Comparison of ENCODE assay signal across 8 cellular contexts in genomic region chr14:95519699-95520098, GRCh38. TPM values are rescaled to one million over a fixed set of nuclear protein-coding genes. Genes with fewer than 3 reads are reported as not detected.
DNase-seq lines count a peak whose midpoint lies in the region; ATAC-seq and TF ChIP-seq lines count a peak whose summit lies in the region.

No MANE protein-coding gene starts in this region.

- H2AFZ ChIP-seq in osteoblast (ENCODE audit: low read length): no peak overlapping the region

- H3K27me3 Mint-ChIP-seq in MCF 10A (ENCODE audit: insufficient read depth, unreplicated experiment): no peaks in the 10 kb centered on the region

- TF ChIP-seq CTCF in MCF 10A (IDR thresholded peaks at IDR 0.05; ENCODE audit: unreplicated experiment): no peak
- no peak for TF ChIP-seq CTCF in breast epithelium (IDR thresholded peaks at IDR 0.05)
- no peak for TF ChIP-seq CTCF in WI38 (IDR thresholded peaks at IDR 0.05; ENCODE audit: low read depth, low read length)
- TF ChIP-seq CTCF in osteoblast (IDR thresholded peaks at IDR 0.05; ENCODE audit: extremely low read depth, low read depth, low read length): no peak
- no peak for TF ChIP-seq CTCF in uterus (IDR thresholded peaks at IDR 0.05)
- no peak for TF ChIP-seq CTCF in GM13977 (IDR thresholded peaks at IDR 0.05; ENCODE audit: extremely low read depth, insufficient read depth, missing control alignments)

- TF ChIP-seq POLR2A in breast epithelium (IDR thresholded peaks at IDR 0.05) (no peak), uterus (IDR thresholded peaks at IDR 0.05) (no peak)

- no peaks in the 10 kb centered on the region for H3K9me3 Mint-ChIP-seq in MCF 10A (ENCODE audit: unreplicated experiment)

- H3K4me1 Mint-ChIP-seq in MCF 10A (ENCODE audit: insufficient read depth, unreplicated experiment): peaks cover 47% of the 10 kb centered on the region

- H4K20me1 ChIP-seq in osteoblast (ENCODE audit: insufficient read depth, low read length): no peaks in the 10 kb centered on the region

- no peaks in the 10 kb centered on the region for H3K36me3 Mint-ChIP-seq in MCF 10A (ENCODE audit: insufficient read depth, unreplicated experiment)

- H3K4me2 ChIP-seq in osteoblast (ENCODE audit: insufficient read depth, low read length): peak overlapping the region; percentile 71

- no peaks in the 10 kb centered on the region for H3K9me3 ChIP-seq in breast epithelium
- H3K9me3 ChIP-seq in osteoblast (ENCODE audit: low read depth, low read length): no peaks in the 10 kb centered on the region
- no peaks in the 10 kb centered on the region for H3K9me3 ChIP-seq in uterus

- peak; percentile 92 for DNase-seq in MCF 10A (ENCODE audit: unreplicated experiment)
- DNase-seq in breast epithelium (ENCODE audit: low spot score in 2 of 2): no peak
- DNase-seq in caudate nucleus (lab: John Stamatoyannopoulos, UW): peak in 1 of 61 donors; percentile 16
- peak; percentile 97 for DNase-seq in osteoblast (ENCODE audit: insufficient read length, low spot score, missing footprints)
- peak; percentile 74 to 79 for DNase-seq in uterus
- no peak for DNase-seq in GM13977 (ENCODE audit: low spot score)

- no peak for ATAC-seq in HG02610 (IDR thresholded peaks at IDR 0.05; ENCODE audit: unreplicated experiment)

- peaks cover 8% of the 10 kb centered on the region for H3K79me2 ChIP-seq in osteoblast (ENCODE audit: insufficient read depth, low read length)

- H3K4me1 ChIP-seq in breast epithelium (peaks cover 13 to 14% of the 10 kb centered on the region in 2 donors), osteoblast (ENCODE audit: insufficient read depth, low read length) (peaks cover 74% of the 10 kb centered on the region), uterus (peaks cover 0 to 9% of the 10 kb centered on the region in 2 donors)

- CTCF ChIA-PET in MCF 10A (lab: Yijun Ruan, JAX): interaction anchor here (0.6 to 2.2 kb wide), 3 partner anchors 68 to 77 kb away, joined by 3 to 7 read pairs (median 3); no protein-coding TSS in a partner anchor

- H3K36me3 ChIP-seq in breast epithelium: no peaks in the 10 kb centered on the region
- H3K36me3 ChIP-seq in osteoblast (ENCODE audit: insufficient read depth, low read length): no peaks in the 10 kb centered on the region
- no peaks in the 10 kb centered on the region for H3K36me3 ChIP-seq in uterus

- H3K27me3 ChIP-seq in breast epithelium (no peaks in the 10 kb centered on the region), osteoblast (ENCODE audit: insufficient read depth, low read length) (no peaks in the 10 kb centered on the region), uterus (no peaks in the 10 kb centered on the region)

- in situ Hi-C loops in GM13977 (cut with MboI; ENCODE audit: low pct_unique_long_range_greater_than_20kb, low sequenced_read_pairs, unreplicated experiment): loop anchor here (25.0 kb wide), 1 partner anchor 1557 kb away; no protein-coding TSS in a partner anchor

- BruUV-seq in MCF 10A (replicated peaks; lab: Mats Ljungman, UMichigan): no TSS peak

- H3K27ac ChIP-seq in breast epithelium (peak overlapping the region in 1 of 2 donors; percentile 93), caudate nucleus (ENCODE audit: low read depth, low read length) (peak overlapping the region; percentile 14), osteoblast (ENCODE audit: low read depth, low read length) (peak overlapping the region; percentile 71), uterus (peak overlapping the region; percentile 40 to 43)

- H3K4me3 ChIP-seq in breast epithelium (no peak overlapping the region), WI38 (ENCODE audit: low read depth, low read length) (0 out of 2 replicates have a peak overlapping the region, but pooled peaks have one; percentile 16), osteoblast (ENCODE audit: insufficient read depth, low read length) (peak overlapping the region; percentile 33), uterus (no peak overlapping the region)

- peak overlapping the region; percentile 23 for H3K4me3 Mint-ChIP-seq in MCF 10A (ENCODE audit: unreplicated experiment)

- intact Hi-C loops in MCF 10A (cut with micrococcal nuclease) (no loop called here), breast epithelium (cut with DNase I; ENCODE audit: low total_unique reads) (loop anchor here (10.0 kb wide), 1 partner anchor 75 kb away; no protein-coding TSS in a partner anchor), uterus (cut with DNase I; ENCODE audit: low total_unique reads) (no loop called here)

- POLR2A ChIA-PET in MCF 10A (lab: Yijun Ruan, JAX): interaction anchor here (1.0 to 2.5 kb wide), 6 partner anchors 12 to 58 kb away, joined by 3 to 10 read pairs (median 5); partner anchors contain the start of gene GLRX5

- peak overlapping the region; percentile 23 for H3K27ac Mint-ChIP-seq in MCF 10A (ENCODE audit: low read depth, unreplicated experiment)

RNA-seq across cellular contexts. Expression of gene SYNE3, which starts 3.2 kb away (rescaled TPM):
- total RNA-seq in MCF 10A (2022): 8.9 and 9.5 TPM in 2 replicates
- total RNA-seq in breast epithelium: 100 to 1,000 TPM in 1 of 3 donors, 10 to 100 TPM in 2; 13.5 to 112 (median 22.0) TPM
- 23.9 and 26.8 TPM in 2 replicates for total RNA-seq in osteoblast
- 10 to 100 TPM in 2 of 4 donors, 1 to 10 TPM in 2; 4.9 to 36.1 (median 15.2) TPM for total RNA-seq in uterus

RNA-seq across cellular contexts. Expression of gene GLRX5, which starts 15.2 kb away (rescaled TPM):
- 32.2 and 39.8 TPM in 2 replicates for total RNA-seq in MCF 10A (2022)
- 10 to 100 TPM; 29.1 to 36.1 (median 33.6) TPM for total RNA-seq in breast epithelium
- total RNA-seq in osteoblast: 19.9 and 22.7 TPM in 2 replicates
- 10 to 100 TPM in 3 of 4 donors, 1 to 10 TPM in 1; 5.9 to 40.3 (median 23.7) TPM for total RNA-seq in uterus

Comparison
In these comparisons a context has a peak if more than half of its experiments do, and no peak if none do; other contexts are left out.
1. DNase-seq: peak in MCF 10A (single experiment), osteoblast (single experiment) and uterus (2 of 2); none in breast epithelium (0 of 2) and GM13977 (single experiment).
2. H3K4me3 ChIP-seq: peak in WI38 (single experiment) and osteoblast (single experiment); none in breast epithelium (0 of 3) and uterus (0 of 2).